ENCODE assay signal across 9 cellular contexts in genomic region chr19:31389874-31390273, GRCh38. TPM values are rescaled to one million over a fixed set of nuclear protein-coding genes. Genes with fewer than 3 reads are reported as not detected.
"Had no signal": no experiment of that assay in that cellular context is flagged by ENCODE, and none has a peak within 500 bp of the region (broad histone marks: within the 10 kb centered on the region; RNA-seq: fewer than 3 reads in every experiment).

No MANE protein-coding gene starts in this region.

- H3K4me3 ChIP-seq: GM23248, HAP-1, K562 had no signal

- H2AFZ ChIP-seq: GM23248 had no signal

- DNase-seq: GM23248, GOT3, HFFc6, IMR-90, KG1 had no signal

- H3K4me1 ChIP-seq: HAP-1 had no signal

- ATAC-seq: HCT116, K562 had no signal

- H3K9me3 ChIP-seq: HAP-1 had no signal

- H3K36me3 ChIP-seq: HAP-1 had no signal

- H3K9ac ChIP-seq: GM23248 had no signal

- H3K27ac ChIP-seq: GM23248 had no signal

RNA-seq across cellular contexts. Expression of gene TSHZ3, which starts 40.6 kb away (rescaled TPM):
- total RNA-seq: HT-29 had no signal
